Comparison of ENCODE assay signal across 1 cellular context in the genomic region with DNA sequence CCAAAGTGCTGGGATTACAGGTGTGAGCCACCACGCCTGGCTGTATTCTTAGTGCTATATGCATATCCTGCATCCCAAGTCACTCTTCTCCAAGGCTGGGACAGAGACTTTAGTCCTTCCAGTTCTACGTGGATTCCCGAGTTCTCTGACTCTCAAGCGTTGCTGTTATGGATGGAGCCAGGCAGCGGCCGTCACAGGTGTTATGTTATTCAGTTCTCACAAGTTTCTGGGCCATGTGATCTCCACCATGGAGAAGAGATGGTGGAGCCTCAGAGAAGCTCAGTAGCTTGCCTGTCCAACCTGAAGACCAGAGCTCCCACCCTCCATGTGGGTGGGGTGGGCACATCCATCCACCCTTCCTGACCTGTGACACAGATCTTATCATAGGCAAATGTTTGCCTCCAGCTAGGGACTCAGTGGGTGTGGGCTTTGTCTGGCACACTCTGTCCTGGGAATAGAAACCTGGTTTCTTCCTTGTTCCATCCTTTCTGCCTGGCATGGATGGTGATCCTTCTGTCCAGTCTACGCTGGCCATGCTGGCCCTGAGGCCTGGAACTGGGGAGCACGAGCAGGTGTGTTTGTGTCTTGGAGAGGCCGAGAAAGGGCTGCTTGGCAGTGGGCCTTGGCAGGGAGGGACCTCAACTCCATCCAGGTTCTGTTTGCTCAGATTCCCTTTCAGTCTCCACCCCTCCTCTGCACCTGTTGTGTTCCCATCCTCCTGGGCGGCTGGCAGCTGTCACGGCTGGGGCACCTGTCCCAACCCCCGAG.
TF ChIP-seq lines count a peak whose summit lies in the region.

No MANE protein-coding gene starts in this region.

TF ChIP-seq in WTC11, 78 proteins besides CTCF, POLR2A, EP300 and RAD21 (continued from another document):
- TF ChIP-seq, protein P1, sequence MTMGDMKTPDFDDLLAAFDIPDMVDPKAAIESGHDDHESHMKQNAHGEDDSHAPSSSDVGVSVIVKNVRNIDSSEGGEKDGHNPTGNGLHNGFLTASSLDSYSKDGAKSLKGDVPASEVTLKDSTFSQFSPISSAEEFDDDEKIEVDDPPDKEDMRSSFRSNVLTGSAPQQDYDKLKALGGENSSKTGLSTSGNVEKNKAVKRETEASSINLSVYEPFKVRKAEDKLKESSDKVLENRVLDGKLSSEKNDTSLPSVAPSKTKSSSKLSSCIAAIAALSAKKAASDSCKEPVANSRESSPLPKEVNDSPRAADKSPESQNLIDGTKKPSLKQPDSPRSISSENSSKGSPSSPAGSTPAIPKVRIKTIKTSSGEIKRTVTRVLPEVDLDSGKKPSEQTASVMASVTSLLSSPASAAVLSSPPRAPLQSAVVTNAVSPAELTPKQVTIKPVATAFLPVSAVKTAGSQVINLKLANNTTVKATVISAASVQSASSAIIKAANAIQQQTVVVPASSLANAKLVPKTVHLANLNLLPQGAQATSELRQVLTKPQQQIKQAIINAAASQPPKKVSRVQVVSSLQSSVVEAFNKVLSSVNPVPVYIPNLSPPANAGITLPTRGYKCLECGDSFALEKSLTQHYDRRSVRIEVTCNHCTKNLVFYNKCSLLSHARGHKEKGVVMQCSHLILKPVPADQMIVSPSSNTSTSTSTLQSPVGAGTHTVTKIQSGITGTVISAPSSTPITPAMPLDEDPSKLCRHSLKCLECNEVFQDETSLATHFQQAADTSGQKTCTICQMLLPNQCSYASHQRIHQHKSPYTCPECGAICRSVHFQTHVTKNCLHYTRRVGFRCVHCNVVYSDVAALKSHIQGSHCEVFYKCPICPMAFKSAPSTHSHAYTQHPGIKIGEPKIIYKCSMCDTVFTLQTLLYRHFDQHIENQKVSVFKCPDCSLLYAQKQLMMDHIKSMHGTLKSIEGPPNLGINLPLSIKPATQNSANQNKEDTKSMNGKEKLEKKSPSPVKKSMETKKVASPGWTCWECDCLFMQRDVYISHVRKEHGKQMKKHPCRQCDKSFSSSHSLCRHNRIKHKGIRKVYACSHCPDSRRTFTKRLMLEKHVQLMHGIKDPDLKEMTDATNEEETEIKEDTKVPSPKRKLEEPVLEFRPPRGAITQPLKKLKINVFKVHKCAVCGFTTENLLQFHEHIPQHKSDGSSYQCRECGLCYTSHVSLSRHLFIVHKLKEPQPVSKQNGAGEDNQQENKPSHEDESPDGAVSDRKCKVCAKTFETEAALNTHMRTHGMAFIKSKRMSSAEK (CRISPR knock-in tag; IDR thresholded peaks at IDR 0.05; ENCODE audit: borderline replicate concordance) = no peak
- TF ChIP-seq, protein P2, sequence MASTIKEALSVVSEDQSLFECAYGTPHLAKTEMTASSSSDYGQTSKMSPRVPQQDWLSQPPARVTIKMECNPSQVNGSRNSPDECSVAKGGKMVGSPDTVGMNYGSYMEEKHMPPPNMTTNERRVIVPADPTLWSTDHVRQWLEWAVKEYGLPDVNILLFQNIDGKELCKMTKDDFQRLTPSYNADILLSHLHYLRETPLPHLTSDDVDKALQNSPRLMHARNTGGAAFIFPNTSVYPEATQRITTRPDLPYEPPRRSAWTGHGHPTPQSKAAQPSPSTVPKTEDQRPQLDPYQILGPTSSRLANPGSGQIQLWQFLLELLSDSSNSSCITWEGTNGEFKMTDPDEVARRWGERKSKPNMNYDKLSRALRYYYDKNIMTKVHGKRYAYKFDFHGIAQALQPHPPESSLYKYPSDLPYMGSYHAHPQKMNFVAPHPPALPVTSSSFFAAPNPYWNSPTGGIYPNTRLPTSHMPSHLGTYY (CRISPR knock-in tag; IDR thresholded peaks at IDR 0.05) = no peak
- TF ChIP-seq, protein P3, sequence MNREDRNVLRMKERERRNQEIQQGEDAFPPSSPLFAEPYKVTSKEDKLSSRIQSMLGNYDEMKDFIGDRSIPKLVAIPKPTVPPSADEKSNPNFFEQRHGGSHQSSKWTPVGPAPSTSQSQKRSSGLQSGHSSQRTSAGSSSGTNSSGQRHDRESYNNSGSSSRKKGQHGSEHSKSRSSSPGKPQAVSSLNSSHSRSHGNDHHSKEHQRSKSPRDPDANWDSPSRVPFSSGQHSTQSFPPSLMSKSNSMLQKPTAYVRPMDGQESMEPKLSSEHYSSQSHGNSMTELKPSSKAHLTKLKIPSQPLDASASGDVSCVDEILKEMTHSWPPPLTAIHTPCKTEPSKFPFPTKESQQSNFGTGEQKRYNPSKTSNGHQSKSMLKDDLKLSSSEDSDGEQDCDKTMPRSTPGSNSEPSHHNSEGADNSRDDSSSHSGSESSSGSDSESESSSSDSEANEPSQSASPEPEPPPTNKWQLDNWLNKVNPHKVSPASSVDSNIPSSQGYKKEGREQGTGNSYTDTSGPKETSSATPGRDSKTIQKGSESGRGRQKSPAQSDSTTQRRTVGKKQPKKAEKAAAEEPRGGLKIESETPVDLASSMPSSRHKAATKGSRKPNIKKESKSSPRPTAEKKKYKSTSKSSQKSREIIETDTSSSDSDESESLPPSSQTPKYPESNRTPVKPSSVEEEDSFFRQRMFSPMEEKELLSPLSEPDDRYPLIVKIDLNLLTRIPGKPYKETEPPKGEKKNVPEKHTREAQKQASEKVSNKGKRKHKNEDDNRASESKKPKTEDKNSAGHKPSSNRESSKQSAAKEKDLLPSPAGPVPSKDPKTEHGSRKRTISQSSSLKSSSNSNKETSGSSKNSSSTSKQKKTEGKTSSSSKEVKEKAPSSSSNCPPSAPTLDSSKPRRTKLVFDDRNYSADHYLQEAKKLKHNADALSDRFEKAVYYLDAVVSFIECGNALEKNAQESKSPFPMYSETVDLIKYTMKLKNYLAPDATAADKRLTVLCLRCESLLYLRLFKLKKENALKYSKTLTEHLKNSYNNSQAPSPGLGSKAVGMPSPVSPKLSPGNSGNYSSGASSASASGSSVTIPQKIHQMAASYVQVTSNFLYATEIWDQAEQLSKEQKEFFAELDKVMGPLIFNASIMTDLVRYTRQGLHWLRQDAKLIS (CRISPR knock-in tag; IDR thresholded peaks at IDR 0.05; ENCODE audit: borderline replicate concordance) = no peak
- TF ChIP-seq, protein P4, sequence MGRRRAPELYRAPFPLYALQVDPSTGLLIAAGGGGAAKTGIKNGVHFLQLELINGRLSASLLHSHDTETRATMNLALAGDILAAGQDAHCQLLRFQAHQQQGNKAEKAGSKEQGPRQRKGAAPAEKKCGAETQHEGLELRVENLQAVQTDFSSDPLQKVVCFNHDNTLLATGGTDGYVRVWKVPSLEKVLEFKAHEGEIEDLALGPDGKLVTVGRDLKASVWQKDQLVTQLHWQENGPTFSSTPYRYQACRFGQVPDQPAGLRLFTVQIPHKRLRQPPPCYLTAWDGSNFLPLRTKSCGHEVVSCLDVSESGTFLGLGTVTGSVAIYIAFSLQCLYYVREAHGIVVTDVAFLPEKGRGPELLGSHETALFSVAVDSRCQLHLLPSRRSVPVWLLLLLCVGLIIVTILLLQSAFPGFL (CRISPR knock-in tag; IDR thresholded peaks at IDR 0.05; ENCODE audit: borderline replicate concordance) = no peak
